In genomic region chr21:46229923-46230260, GRCh38 we compare ENCODE assay signal across 9 cellular contexts. TPM values are rescaled to one million over a fixed set of nuclear protein-coding genes. Genes with fewer than 3 reads are reported as not detected.
A peak's percentile ranks its signal among the peaks of the same experiment; 100 is the strongest.
DNase-seq lines count a peak whose midpoint lies in the region; TF ChIP-seq lines count a peak whose summit lies in the region.
"Had no signal": no experiment of that assay in that cellular context is flagged by ENCODE, and none has a peak within 500 bp of the region (broad histone marks: within the 10 kb centered on the region; RNA-seq: fewer than 3 reads in every experiment).

No MANE protein-coding gene starts in this region.

- peak overlapping the region; percentile 56 for H2AFZ ChIP-seq in neural cell (ENCODE audit: low read depth, low read length)

- peak overlapping the region; percentile 69 for H3K9ac ChIP-seq in neural cell (ENCODE audit: low read length)

- H4K20me1 ChIP-seq in neural cell (ENCODE audit: insufficient read depth), result no peaks in the 10 kb centered on the region

- H3K4me3 ChIP-seq in LNCaP clone FGC (ENCODE audit: low read depth, low read length) (peak overlapping the region; percentile 72), neural cell (ENCODE audit: low read length) (peak overlapping the region; percentile 78)

- H3F3A ChIP-seq in neural cell (ENCODE audit: insufficient read depth, low read length, poor library complexity, severe bottlenecking), result no peaks in the 10 kb centered on the region

- no peaks in the 10 kb centered on the region for H3K9me2 ChIP-seq in neural cell (ENCODE audit: insufficient read depth, low read length)

- H3K27ac ChIP-seq in C4-2B, result peak overlapping the region; percentile 96
- peak overlapping the region; percentile 23 for H3K27ac ChIP-seq in cingulate gyrus (ENCODE audit: low read depth, low read length)
- peak overlapping the region; percentile 68 for H3K27ac ChIP-seq in neural cell (ENCODE audit: low read length)

- peaks cover 20% of the 10 kb centered on the region for H3K36me3 ChIP-seq in neural cell (ENCODE audit: insufficient read depth, low read length)

- peaks cover 33% of the 10 kb centered on the region for H3K79me2 ChIP-seq in neural cell (replicated peaks; ENCODE audit: insufficient read depth, low read length)

- DNase-seq in LNCaP clone FGC (ENCODE audit: low read depth) (no peak), cortex of kidney (lab: John Stamatoyannopoulos, UW) (no peak), NCI-H2029 (lab: John Stamatoyannopoulos, UW) (no peak), NCI-H1436 (lab: John Stamatoyannopoulos, UW) (no peak)
- DNase-seq in activated CD8-positive, alpha-beta memory T cell treated with anti-CD3 and anti-CD28 coated beads, Interleukin-2, amount 50 U/mL, for 48 hours, result no peak
- DNase-seq: NCI-H226 had no signal

- TF ChIP-seq CTCF in C4-2B (conservative IDR thresholded peaks at IDR 0.05) (no peak), LNCaP clone FGC (IDR thresholded peaks at IDR 0.05; ENCODE audit: control insufficient read depth, extremely low read depth, insufficient read depth) (no peak), neural cell (IDR thresholded peaks at IDR 0.05; ENCODE audit: poor library complexity, severe bottlenecking) (no peak)

- TF ChIP-seq RAD21 in neural cell (conservative IDR thresholded peaks at IDR 0.05), result no peak

- no peaks in the 10 kb centered on the region for H3K27me3 ChIP-seq in neural cell (ENCODE audit: insufficient read depth, low read depth, low read length)

- H3K4me2 ChIP-seq in neural cell (ENCODE audit: low read length), result peak overlapping the region; percentile 33

- no peaks in the 10 kb centered on the region for H3K9me3 ChIP-seq in neural cell (ENCODE audit: low read length)

- TF ChIP-seq EP300 in neural cell (conservative IDR thresholded peaks at IDR 0.05; ENCODE audit: poor library complexity, severe bottlenecking), result no peak

TF ChIP-seq in neural cell, 6 proteins besides CTCF, POLR2A, EP300 and RAD21:
- TF ChIP-seq TAF1 (IDR thresholded peaks at IDR 0.05; ENCODE audit: low read depth) (no peak), SMC3 (conservative IDR thresholded peaks at IDR 0.05; ENCODE audit: poor library complexity) (no peak), MXI1 (conservative IDR thresholded peaks at IDR 0.05; ENCODE audit: poor library complexity, severe bottlenecking) (no peak), REST (IDR thresholded peaks at IDR 0.05; ENCODE audit: borderline replicate concordance) (no peak), POLR2AphosphoS5 (IDR thresholded peaks at IDR 0.05) (no peak)

RNA-seq across cellular contexts. Expression of gene LSS, which starts 1.3 kb away (rescaled TPM):
- polyA plus RNA-seq in neural cell, result 101 and 123 TPM in 2 replicates
- polyA minus RNA-seq in neural cell, result 83.8 and 88.1 TPM in 2 replicates

RNA-seq across cellular contexts. Expression of gene SPATC1L, which starts 45.6 kb away (rescaled TPM):
- polyA plus RNA-seq in neural cell, result 14.8 and 20.6 TPM in 2 replicates
- polyA minus RNA-seq in neural cell, result 9.4 and 10.7 TPM in 2 replicates

RNA-seq across cellular contexts. Expression of gene MCM3AP, which starts 55.5 kb away (rescaled TPM):
- 74.2 and 90.7 TPM in 2 replicates for polyA plus RNA-seq in neural cell
- 102 and 105 TPM in 2 replicates for polyA minus RNA-seq in neural cell

RNA-seq across cellular contexts. Expression of gene YBEY, which starts 56.2 kb away (rescaled TPM):
- polyA plus RNA-seq in neural cell, result 88.4 and 95.3 TPM in 2 replicates
- polyA minus RNA-seq in neural cell, result 22.2 and 28.7 TPM in 2 replicates

Comparison
In these comparisons a context has a peak if more than half of its experiments do, and no peak if none do; other contexts are left out.
1. H3K27ac ChIP-seq: peak in every context shown above with its lines; median percentile 96 in C4-2B; 68 in neural cell; 23 in cingulate gyrus.